ENCODE assay signal across 1 cellular context in the genomic region with DNA sequence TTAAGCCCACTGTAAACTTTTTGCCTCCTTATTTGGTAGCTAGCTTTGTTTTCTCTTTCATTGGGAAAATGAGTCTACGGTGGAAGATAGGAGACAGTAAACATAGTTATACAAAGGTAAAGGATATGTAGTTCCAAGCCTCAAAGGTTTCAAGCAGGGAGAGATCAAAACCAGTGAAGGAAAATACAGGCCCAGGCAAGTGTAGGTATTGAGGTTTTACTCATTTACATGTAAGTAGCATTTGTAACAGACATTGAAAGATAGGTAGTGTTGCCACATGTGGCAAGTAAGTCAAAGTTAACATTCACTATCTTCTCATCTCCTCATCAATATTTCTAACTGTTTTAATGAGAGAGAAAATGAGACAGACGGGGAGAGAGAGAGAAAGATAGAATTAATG.
TF ChIP-seq lines count a peak whose summit lies in the region.

No MANE protein-coding gene starts in this region.

TF ChIP-seq in WTC11, 78 proteins besides CTCF, POLR2A, EP300 and RAD21 (continued from another document):
- TF ChIP-seq NFATC4 (CRISPR knock-in tag; IDR thresholded peaks at IDR 0.05), result no peak
- no peak for TF ChIP-seq HMGA2 (CRISPR knock-in tag; IDR thresholded peaks at IDR 0.05)
- no peak for TF ChIP-seq PREB (CRISPR knock-in tag; IDR thresholded peaks at IDR 0.05; ENCODE audit: borderline replicate concordance)
- TF ChIP-seq E2F1 (CRISPR knock-in tag; IDR thresholded peaks at IDR 0.05), result no peak
- no peak for TF ChIP-seq ZNF416 (CRISPR knock-in tag; IDR thresholded peaks at IDR 0.05)
- TF ChIP-seq ERG (CRISPR knock-in tag; IDR thresholded peaks at IDR 0.05), result no peak
- no peak for TF ChIP-seq ELF4 (CRISPR knock-in tag; IDR thresholded peaks at IDR 0.05; ENCODE audit: low read depth)
TF ChIP-seq in WTC11: peak in this region for 0.
